8 cellular contexts compared by ENCODE assay signal in the genomic region with DNA sequence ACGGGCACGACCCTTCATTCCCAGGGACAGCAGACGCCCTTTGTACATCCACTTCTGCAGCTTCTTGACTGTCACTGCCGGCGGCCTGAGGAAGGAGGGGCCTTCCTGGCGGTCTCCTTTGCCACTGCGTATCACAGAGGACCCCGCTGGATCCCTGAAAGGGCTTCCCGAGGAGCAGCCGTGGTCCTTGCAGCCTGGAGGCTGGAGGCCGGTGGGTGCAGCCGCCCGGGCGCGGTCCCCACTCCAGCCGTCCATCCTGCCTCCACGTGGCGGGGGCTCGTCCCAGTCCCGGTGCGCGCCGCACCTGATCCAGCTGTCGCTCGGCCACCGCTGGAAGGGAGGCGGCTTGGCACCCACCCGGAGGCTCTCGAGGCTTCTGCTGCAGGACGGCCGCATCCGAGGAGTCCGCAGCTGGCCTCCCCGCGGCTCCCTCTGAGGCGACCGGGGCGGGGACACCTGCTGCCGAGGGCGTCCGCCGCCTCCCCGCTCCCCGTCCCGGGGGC. TPM values are rescaled to one million over a fixed set of nuclear protein-coding genes. Genes with fewer than 3 reads are reported as not detected.
A peak's percentile ranks its signal among the peaks of the same experiment; 100 is the strongest.
DNase-seq lines count a peak whose midpoint lies in the region; ATAC-seq and TF ChIP-seq lines count a peak whose summit lies in the region.

No MANE protein-coding gene starts in this region.

- ATAC-seq in GM18861 (IDR thresholded peaks at IDR 0.05; ENCODE audit: unreplicated experiment), result peak; percentile 9
- peak; percentile 40 for ATAC-seq in HG03064 (IDR thresholded peaks at IDR 0.05; ENCODE audit: low read depth, unreplicated experiment)

- peak; percentile 10 for DNase-seq in 8988T
- DNase-seq in Peyer's patch, result peak; percentile 40 to 69 (median 68)
- peak; percentile 48 for DNase-seq in adipocyte (ENCODE audit: low read depth)
- DNase-seq in stimulated activated CD4-positive, alpha-beta T cell treated with anti-CD3 and anti-CD28 coated beads, Interleukin-12 subunit alpha, Interleukin-12 subunit beta, amount 100 ng/mL, for 24 hours (ENCODE audit: low read depth in 2 of 2), result peak; percentile 11 to 24
- DNase-seq in NCI-H1930 (lab: John Stamatoyannopoulos, UW), result no peak

- TF ChIP-seq CTCF in Peyer's patch (IDR thresholded peaks at IDR 0.05), result no peak

- H3K27ac ChIP-seq in Peyer's patch, result peak overlapping the region; percentile 94 to 99 (median 96)

- H3K4me1 ChIP-seq in Peyer's patch (peaks cover 0 to 3% (median 0%) of the 10 kb centered on the region in 4 donors), adipocyte (ENCODE audit: control insufficient read depth, insufficient read depth, low read length) (peaks cover 43% of the 10 kb centered on the region), iPS-15b (ENCODE audit: control insufficient read depth, insufficient read depth, low read length) (peaks cover 3% of the 10 kb centered on the region)

- no peak for TF ChIP-seq POLR2A in Peyer's patch (IDR thresholded peaks at IDR 0.05)

- H3K27me3 ChIP-seq in Peyer's patch (no peaks in the 10 kb centered on the region), adipocyte (replicated peaks; ENCODE audit: control insufficient read depth, insufficient read depth, low read length) (no peaks in the 10 kb centered on the region), iPS-15b (ENCODE audit: control insufficient read depth, insufficient read depth, low read length) (peaks cover 4% of the 10 kb centered on the region)

- H3K4me3 ChIP-seq in Peyer's patch (peak overlapping the region; percentile 84 to 91 (median 88)), adipocyte (ENCODE audit: low read length) (peak overlapping the region; percentile 87), iPS-15b (ENCODE audit: low read depth, low read length) (peak overlapping the region; percentile 59)

- H3K9ac ChIP-seq in adipocyte (ENCODE audit: low read length) (peak overlapping the region; percentile 94), iPS-15b (ENCODE audit: low read depth, low read length) (no peak overlapping the region)

- H3K9me3 ChIP-seq in Peyer's patch (no peaks in the 10 kb centered on the region), adipocyte (ENCODE audit: control insufficient read depth, low read length) (no peaks in the 10 kb centered on the region), iPS-15b (ENCODE audit: control insufficient read depth, insufficient read depth, low read length) (no peaks in the 10 kb centered on the region)

- H3K36me3 ChIP-seq in Peyer's patch, result no peaks in the 10 kb centered on the region
- no peaks in the 10 kb centered on the region for H3K36me3 ChIP-seq in adipocyte (ENCODE audit: control insufficient read depth, insufficient read depth, low read length, severe bottlenecking)
- H3K36me3 ChIP-seq in iPS-15b (ENCODE audit: control insufficient read depth, insufficient read depth, low read length), result no peaks in the 10 kb centered on the region

RNA-seq across cellular contexts. Expression of gene SYDE2, which starts 0.4 kb away (rescaled TPM):
- total RNA-seq in Peyer's patch, result 10 to 100 TPM in 3 of 4 donors, 1 to 10 TPM in 1; 3.3 to 20.8 (median 14.2) TPM

RNA-seq across cellular contexts. Expression of gene C1orf52, which starts 59.0 kb away (rescaled TPM):
- 10 to 100 TPM; 15.1 to 57.8 (median 18.4) TPM for total RNA-seq in Peyer's patch

Comparison
In these comparisons a context has a peak if more than half of its experiments do, and no peak if none do; other contexts are left out.
1. DNase-seq: peak in 8988T (single experiment), Peyer's patch (3 of 3), adipocyte (single experiment) and stimulated activated CD4-positive, alpha-beta T cell treated with anti-CD3 and anti-CD28 coated beads, Interleukin-12 subunit alpha, Interleukin-12 subunit beta, amount 100 ng/mL, for 24 hours (2 of 2); none in NCI-H1930 (0 of 2).
2. Peak in every context shown above with its lines, with median percentiles within 50 percentile points of each other: H3K4me3 ChIP-seq.